18 cellular contexts compared by ENCODE assay signal in genomic region chr2:120788349-120788700, GRCh38.
"Had no signal": no experiment of that assay in that cellular context is flagged by ENCODE, and none has a peak within 500 bp of the region (broad histone marks: within the 10 kb centered on the region; RNA-seq: fewer than 3 reads in every experiment).

No MANE protein-coding gene starts in this region.

- H3K27me3 Mint-ChIP-seq: activated naive CD4-positive, alpha-beta T cell treated with anti-CD3 and anti-CD28 coated beads, Interleukin-2, amount 50 U/mL, for 24 hours; memory B cell had no signal

- H3K27ac ChIP-seq: adrenal gland, left lung, sigmoid colon had no signal

- H3K4me1 Mint-ChIP-seq: memory B cell had no signal

- H3K27ac Mint-ChIP-seq: activated CD8-positive, alpha-beta T cell treated with anti-CD3 and anti-CD28 coated beads, Interleukin-2, amount 10 ng/mL, durations not matched to agents 7 days and 5 days; activated naive CD4-positive, alpha-beta T cell treated with anti-CD3 and anti-CD28 coated beads, Interleukin-2, amount 50 U/mL, for 24 hours; memory B cell; stimulated activated effector memory CD8-positive, alpha-beta T cell treated with anti-CD3 and anti-CD28 coated beads, Interleukin-12 subunit alpha, Interleukin-12 subunit beta, amount 100 ng/mL, for 72 hours; T-helper 1 cell treated with Interleukin-12 subunit alpha and Interleukin-12 subunit beta and Interleukin-4 antibody, amounts not matched to agents 30 μg/mL and 1 μg/mL, for 36 hours had no signal

- H3K9me3 ChIP-seq: adrenal gland, left lung, sigmoid colon had no signal

- H3K36me3 Mint-ChIP-seq: activated naive CD4-positive, alpha-beta T cell treated with anti-CD3 and anti-CD28 coated beads, Interleukin-2, amount 50 U/mL, for 24 hours; memory B cell; stimulated activated effector memory CD8-positive, alpha-beta T cell treated with anti-CD3 and anti-CD28 coated beads, Interleukin-12 subunit alpha, Interleukin-12 subunit beta, amount 100 ng/mL, for 72 hours had no signal

- H3K9me3 Mint-ChIP-seq: activated naive CD4-positive, alpha-beta T cell treated with anti-CD3 and anti-CD28 coated beads, Interleukin-2, amount 50 U/mL, for 24 hours; memory B cell; nephron progenitor cell; stimulated activated effector memory CD8-positive, alpha-beta T cell treated with anti-CD3 and anti-CD28 coated beads, Interleukin-12 subunit alpha, Interleukin-12 subunit beta, amount 100 ng/mL, for 72 hours; T-helper 1 cell treated with Interleukin-12 subunit alpha and Interleukin-12 subunit beta and Interleukin-4 antibody, amounts not matched to agents 30 μg/mL and 1 μg/mL, for 36 hours had no signal

- DNase-seq: activated CD4-positive, alpha-beta T cell treated with anti-CD3 and anti-CD28 coated beads for 4 hours; activated CD8-positive, alpha-beta memory T cell treated with anti-CD3 and anti-CD28 coated beads, Interleukin-2, amount 50 U/mL, for 4 hours; activated CD8-positive, alpha-beta T cell treated with anti-CD3 and anti-CD28 coated beads, Interleukin-2, amount 10 ng/mL, durations not matched to agents 7 days and 5 days; activated effector memory CD4-positive, alpha-beta T cell treated with anti-CD3 and anti-CD28 coated beads, Interleukin-2, amount 50 U/mL, for 16 hours; activated T-cell treated with anti-CD3 and anti-CD28 coated beads, Interleukin-2, amount 50 U/mL, for 48 hours; adrenal gland; hypothalamus; kidney; left lung; nephron progenitor cell; sigmoid colon; stimulated activated CD4-positive, alpha-beta T cell treated with anti-CD3 and anti-CD28 coated beads, Interleukin-12 subunit alpha, Interleukin-12 subunit beta, amount 100 ng/mL, for 4 hours had no signal

- H3K4me3 Mint-ChIP-seq: activated CD8-positive, alpha-beta T cell treated with anti-CD3 and anti-CD28 coated beads, Interleukin-2, amount 10 ng/mL, durations not matched to agents 7 days and 5 days; activated naive CD4-positive, alpha-beta T cell treated with anti-CD3 and anti-CD28 coated beads, Interleukin-2, amount 50 U/mL, for 24 hours; memory B cell; nephron progenitor cell; stimulated activated effector memory CD8-positive, alpha-beta T cell treated with anti-CD3 and anti-CD28 coated beads, Interleukin-12 subunit alpha, Interleukin-12 subunit beta, amount 100 ng/mL, for 72 hours; T-helper 1 cell treated with Interleukin-12 subunit alpha and Interleukin-12 subunit beta and Interleukin-4 antibody, amounts not matched to agents 30 μg/mL and 1 μg/mL, for 36 hours had no signal

- H3K27me3 ChIP-seq: adrenal gland, left lung, sigmoid colon had no signal

- ATAC-seq: activated CD8-positive, alpha-beta T cell treated with anti-CD3 and anti-CD28 coated beads, Interleukin-2, amount 10 ng/mL, durations not matched to agents 7 days and 5 days; esophagus mucosa; left lung had no signal

- H3K4me3 ChIP-seq: adrenal gland, left lung, sigmoid colon had no signal

- FAIRE-seq: colon, kidney had no signal

- H3K36me3 ChIP-seq: adrenal gland, left lung, sigmoid colon had no signal
